Comparison of ENCODE assay signal across 1 cellular context in the genomic region with DNA sequence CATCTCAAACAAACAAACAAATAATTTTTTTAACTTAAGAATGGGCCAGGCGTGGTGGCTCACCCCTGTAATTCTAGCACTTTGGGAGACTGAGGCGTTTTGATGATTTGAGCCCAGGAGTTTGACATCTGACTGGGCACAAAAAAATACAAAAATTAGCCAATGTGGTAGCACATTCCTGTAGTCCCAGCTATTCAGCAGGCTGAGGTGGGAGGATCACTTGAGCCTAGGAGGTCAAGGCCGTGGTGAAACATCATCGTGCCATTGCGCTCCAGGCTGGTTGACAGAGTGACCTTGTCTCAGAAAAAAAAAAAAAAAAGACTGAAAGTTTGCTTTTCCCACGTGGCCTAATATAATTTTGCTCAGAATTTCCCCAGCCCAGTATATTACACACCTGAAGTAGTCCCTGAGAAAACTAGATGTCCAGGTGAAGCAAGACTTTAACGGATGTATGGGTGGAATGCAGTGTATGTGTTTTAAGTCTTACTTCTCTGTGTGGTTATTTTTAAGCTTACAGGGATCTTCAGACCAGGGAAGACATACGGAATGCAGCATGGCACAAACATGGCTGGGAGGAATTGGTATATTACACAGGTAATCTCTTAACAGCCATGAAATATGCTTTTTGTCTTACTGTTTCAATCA.
TF ChIP-seq lines count a peak whose summit lies in the region.

No MANE protein-coding gene starts in this region.

TF ChIP-seq in HepG2, 621 proteins besides CTCF, POLR2A, EP300 and RAD21 (continued from another document and continues in another):
- TF ChIP-seq, protein P1, sequence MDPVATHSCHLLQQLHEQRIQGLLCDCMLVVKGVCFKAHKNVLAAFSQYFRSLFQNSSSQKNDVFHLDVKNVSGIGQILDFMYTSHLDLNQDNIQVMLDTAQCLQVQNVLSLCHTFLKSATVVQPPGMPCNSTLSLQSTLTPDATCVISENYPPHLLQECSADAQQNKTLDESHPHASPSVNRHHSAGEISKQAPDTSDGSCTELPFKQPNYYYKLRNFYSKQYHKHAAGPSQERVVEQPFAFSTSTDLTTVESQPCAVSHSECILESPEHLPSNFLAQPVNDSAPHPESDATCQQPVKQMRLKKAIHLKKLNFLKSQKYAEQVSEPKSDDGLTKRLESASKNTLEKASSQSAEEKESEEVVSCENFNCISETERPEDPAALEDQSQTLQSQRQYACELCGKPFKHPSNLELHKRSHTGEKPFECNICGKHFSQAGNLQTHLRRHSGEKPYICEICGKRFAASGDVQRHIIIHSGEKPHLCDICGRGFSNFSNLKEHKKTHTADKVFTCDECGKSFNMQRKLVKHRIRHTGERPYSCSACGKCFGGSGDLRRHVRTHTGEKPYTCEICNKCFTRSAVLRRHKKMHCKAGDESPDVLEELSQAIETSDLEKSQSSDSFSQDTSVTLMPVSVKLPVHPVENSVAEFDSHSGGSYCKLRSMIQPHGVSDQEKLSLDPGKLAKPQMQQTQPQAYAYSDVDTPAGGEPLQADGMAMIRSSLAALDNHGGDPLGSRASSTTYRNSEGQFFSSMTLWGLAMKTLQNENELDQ (CRISPR knock-in tag; IDR thresholded peaks at IDR 0.05; ENCODE audit: borderline replicate concordance): no peak
- TF ChIP-seq ZNF75D (CRISPR knock-in tag; IDR thresholded peaks at IDR 0.05; ENCODE audit: borderline replicate concordance): no peak
- TF ChIP-seq HOXA3 (CRISPR knock-in tag; IDR thresholded peaks at IDR 0.05): peak; percentile 74; the same call in 1 of the 2 replicates
- TF ChIP-seq GPN1 (CRISPR knock-in tag; IDR thresholded peaks at IDR 0.05; ENCODE audit: borderline replicate concordance): no peak
- TF ChIP-seq SMAD3 (CRISPR knock-in tag; IDR thresholded peaks at IDR 0.05): 0 out of 2 replicates have a peak, but pooled peaks have one; percentile 40
- no peak for TF ChIP-seq ETV6 (CRISPR knock-in tag; conservative IDR thresholded peaks at IDR 0.05)
- TF ChIP-seq ZMAT3 (CRISPR knock-in tag; conservative IDR thresholded peaks at IDR 0.05): 0 out of 2 replicates have a peak, but pooled peaks have one; percentile 64
- peak; percentile 83 for TF ChIP-seq HDAC1 (CRISPR knock-in tag; IDR thresholded peaks at IDR 0.05)
- no peak; the same call in 1 of the 2 replicates for TF ChIP-seq ZNF124 (CRISPR knock-in tag; IDR thresholded peaks at IDR 0.05)
- no peak for TF ChIP-seq ZBTB3 (CRISPR knock-in tag; IDR thresholded peaks at IDR 0.05; ENCODE audit: borderline replicate concordance, low read depth)
- no peak for TF ChIP-seq ATM (IDR thresholded peaks at IDR 0.05; ENCODE audit: borderline replicate concordance)
- peak; percentile 69 for TF ChIP-seq CEBPG (CRISPR knock-in tag; IDR thresholded peaks at IDR 0.05)
- no peak for TF ChIP-seq CBX2 (IDR thresholded peaks at IDR 0.05; ENCODE audit: low read depth, low read length)
- TF ChIP-seq CBX2 (CRISPR knock-in tag; IDR thresholded peaks at IDR 0.05; ENCODE audit: low read depth): no peak
- no peak for TF ChIP-seq MAZ (IDR thresholded peaks at IDR 0.05; ENCODE audit: borderline replicate concordance, low read depth, low read length)
- TF ChIP-seq MAZ (CRISPR knock-in tag; IDR thresholded peaks at IDR 0.05; ENCODE audit: low read depth): 0 out of 2 replicates have a peak, but pooled peaks have one; percentile 39
- TF ChIP-seq FOXM1 (CRISPR knock-in tag; IDR thresholded peaks at IDR 0.05): no peak
- TF ChIP-seq MED8 (CRISPR knock-in tag; IDR thresholded peaks at IDR 0.05; ENCODE audit: insufficient replicate concordance): no peak
- TF ChIP-seq MED1 (CRISPR knock-in tag; IDR thresholded peaks at IDR 0.05): peak; percentile 74; the same call in 1 of the 2 replicates
- no peak for TF ChIP-seq JDP2 (CRISPR knock-in tag; IDR thresholded peaks at IDR 0.05; ENCODE audit: borderline replicate concordance)
- peak; percentile 82; the same call in 1 of the 2 replicates for TF ChIP-seq ZNF264 (CRISPR knock-in tag; IDR thresholded peaks at IDR 0.05)
- no peak for TF ChIP-seq ZNF713 (CRISPR knock-in tag; IDR thresholded peaks at IDR 0.05)
- no peak for TF ChIP-seq KDM1A (CRISPR knock-in tag; IDR thresholded peaks at IDR 0.05)
- no peak for TF ChIP-seq ZNF780A (CRISPR knock-in tag; IDR thresholded peaks at IDR 0.05)
- no peak for TF ChIP-seq RNF2 (conservative IDR thresholded peaks at IDR 0.05; ENCODE audit: low read depth)
- no peak for TF ChIP-seq GABPA (IDR thresholded peaks at IDR 0.05; ENCODE audit: low read depth, low read length)
- TF ChIP-seq GABPA (CRISPR knock-in tag; IDR thresholded peaks at IDR 0.05; ENCODE audit: low read depth): peak; percentile 33; the same call in 1 of the 2 replicates
- TF ChIP-seq, protein P2, sequence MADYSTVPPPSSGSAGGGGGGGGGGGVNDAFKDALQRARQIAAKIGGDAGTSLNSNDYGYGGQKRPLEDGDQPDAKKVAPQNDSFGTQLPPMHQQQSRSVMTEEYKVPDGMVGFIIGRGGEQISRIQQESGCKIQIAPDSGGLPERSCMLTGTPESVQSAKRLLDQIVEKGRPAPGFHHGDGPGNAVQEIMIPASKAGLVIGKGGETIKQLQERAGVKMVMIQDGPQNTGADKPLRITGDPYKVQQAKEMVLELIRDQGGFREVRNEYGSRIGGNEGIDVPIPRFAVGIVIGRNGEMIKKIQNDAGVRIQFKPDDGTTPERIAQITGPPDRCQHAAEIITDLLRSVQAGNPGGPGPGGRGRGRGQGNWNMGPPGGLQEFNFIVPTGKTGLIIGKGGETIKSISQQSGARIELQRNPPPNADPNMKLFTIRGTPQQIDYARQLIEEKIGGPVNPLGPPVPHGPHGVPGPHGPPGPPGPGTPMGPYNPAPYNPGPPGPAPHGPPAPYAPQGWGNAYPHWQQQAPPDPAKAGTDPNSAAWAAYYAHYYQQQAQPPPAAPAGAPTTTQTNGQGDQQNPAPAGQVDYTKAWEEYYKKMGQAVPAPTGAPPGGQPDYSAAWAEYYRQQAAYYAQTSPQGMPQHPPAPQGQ (CRISPR knock-in tag; IDR thresholded peaks at IDR 0.05; ENCODE audit: borderline replicate concordance): no peak
- TF ChIP-seq, protein P3, sequence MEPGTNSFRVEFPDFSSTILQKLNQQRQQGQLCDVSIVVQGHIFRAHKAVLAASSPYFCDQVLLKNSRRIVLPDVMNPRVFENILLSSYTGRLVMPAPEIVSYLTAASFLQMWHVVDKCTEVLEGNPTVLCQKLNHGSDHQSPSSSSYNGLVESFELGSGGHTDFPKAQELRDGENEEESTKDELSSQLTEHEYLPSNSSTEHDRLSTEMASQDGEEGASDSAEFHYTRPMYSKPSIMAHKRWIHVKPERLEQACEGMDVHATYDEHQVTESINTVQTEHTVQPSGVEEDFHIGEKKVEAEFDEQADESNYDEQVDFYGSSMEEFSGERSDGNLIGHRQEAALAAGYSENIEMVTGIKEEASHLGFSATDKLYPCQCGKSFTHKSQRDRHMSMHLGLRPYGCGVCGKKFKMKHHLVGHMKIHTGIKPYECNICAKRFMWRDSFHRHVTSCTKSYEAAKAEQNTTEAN (CRISPR knock-in tag; conservative IDR thresholded peaks at IDR 0.05): no peak
- TF ChIP-seq NCOA2 (CRISPR knock-in tag; IDR thresholded peaks at IDR 0.05): peak; percentile 72; the same call in 1 of the 2 replicates
- 0 out of 2 replicates have a peak, but pooled peaks have one; percentile 35 for TF ChIP-seq ARNTL (CRISPR knock-in tag; IDR thresholded peaks at IDR 0.05)
- TF ChIP-seq ADNP (CRISPR knock-in tag; IDR thresholded peaks at IDR 0.05): no peak
- no peak for TF ChIP-seq HHEX (CRISPR knock-in tag; IDR thresholded peaks at IDR 0.05)
- TF ChIP-seq ZNF224 (CRISPR knock-in tag; IDR thresholded peaks at IDR 0.05): no peak
- no peak for TF ChIP-seq ZSCAN25 (CRISPR knock-in tag; IDR thresholded peaks at IDR 0.05)
- TF ChIP-seq, protein P4, sequence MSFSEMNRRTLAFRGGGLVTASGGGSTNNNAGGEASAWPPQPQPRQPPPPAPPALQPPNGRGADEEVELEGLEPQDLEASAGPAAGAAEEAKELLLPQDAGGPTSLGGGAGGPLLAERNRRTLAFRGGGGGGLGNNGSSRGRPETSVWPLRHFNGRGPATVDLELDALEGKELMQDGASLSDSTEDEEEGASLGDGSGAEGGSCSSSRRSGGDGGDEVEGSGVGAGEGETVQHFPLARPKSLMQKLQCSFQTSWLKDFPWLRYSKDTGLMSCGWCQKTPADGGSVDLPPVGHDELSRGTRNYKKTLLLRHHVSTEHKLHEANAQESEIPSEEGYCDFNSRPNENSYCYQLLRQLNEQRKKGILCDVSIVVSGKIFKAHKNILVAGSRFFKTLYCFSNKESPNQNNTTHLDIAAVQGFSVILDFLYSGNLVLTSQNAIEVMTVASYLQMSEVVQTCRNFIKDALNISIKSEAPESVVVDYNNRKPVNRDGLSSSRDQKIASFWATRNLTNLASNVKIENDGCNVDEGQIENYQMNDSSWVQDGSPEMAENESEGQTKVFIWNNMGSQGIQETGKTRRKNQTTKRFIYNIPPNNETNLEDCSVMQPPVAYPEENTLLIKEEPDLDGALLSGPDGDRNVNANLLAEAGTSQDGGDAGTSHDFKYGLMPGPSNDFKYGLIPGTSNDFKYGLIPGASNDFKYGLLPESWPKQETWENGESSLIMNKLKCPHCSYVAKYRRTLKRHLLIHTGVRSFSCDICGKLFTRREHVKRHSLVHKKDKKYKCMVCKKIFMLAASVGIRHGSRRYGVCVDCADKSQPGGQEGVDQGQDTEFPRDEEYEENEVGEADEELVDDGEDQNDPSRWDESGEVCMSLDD (CRISPR knock-in tag; IDR thresholded peaks at IDR 0.05; ENCODE audit: borderline replicate concordance): no peak
- TF ChIP-seq MTA1 (CRISPR knock-in tag; IDR thresholded peaks at IDR 0.05; ENCODE audit: borderline replicate concordance): no peak
- TF ChIP-seq ELF3 (CRISPR knock-in tag; IDR thresholded peaks at IDR 0.05): no peak; the same call in 1 of the 2 replicates
- no peak for TF ChIP-seq ZNF337 (CRISPR knock-in tag; IDR thresholded peaks at IDR 0.05; ENCODE audit: borderline replicate concordance, low read depth)
- TF ChIP-seq SIX4 (CRISPR knock-in tag; IDR thresholded peaks at IDR 0.05): no peak
- no peak for TF ChIP-seq GATA4 (IDR thresholded peaks at IDR 0.05; ENCODE audit: borderline replicate concordance, low read depth)
- no peak for TF ChIP-seq MAFF (IDR thresholded peaks at IDR 0.05; ENCODE audit: low read depth, low read length)
- no peak for TF ChIP-seq CC2D1A (CRISPR knock-in tag; IDR thresholded peaks at IDR 0.05)
- TF ChIP-seq ZNF879 (CRISPR knock-in tag; IDR thresholded peaks at IDR 0.05): no peak
- TF ChIP-seq SMAD9 (CRISPR knock-in tag; IDR thresholded peaks at IDR 0.05): no peak
- TF ChIP-seq SP2 (CRISPR knock-in tag; IDR thresholded peaks at IDR 0.05): no peak
- TF ChIP-seq, protein P5, sequence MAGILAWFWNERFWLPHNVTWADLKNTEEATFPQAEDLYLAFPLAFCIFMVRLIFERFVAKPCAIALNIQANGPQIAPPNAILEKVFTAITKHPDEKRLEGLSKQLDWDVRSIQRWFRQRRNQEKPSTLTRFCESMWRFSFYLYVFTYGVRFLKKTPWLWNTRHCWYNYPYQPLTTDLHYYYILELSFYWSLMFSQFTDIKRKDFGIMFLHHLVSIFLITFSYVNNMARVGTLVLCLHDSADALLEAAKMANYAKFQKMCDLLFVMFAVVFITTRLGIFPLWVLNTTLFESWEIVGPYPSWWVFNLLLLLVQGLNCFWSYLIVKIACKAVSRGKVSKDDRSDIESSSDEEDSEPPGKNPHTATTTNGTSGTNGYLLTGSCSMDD (CRISPR knock-in tag; IDR thresholded peaks at IDR 0.05): no peak
- TF ChIP-seq, protein P6, sequence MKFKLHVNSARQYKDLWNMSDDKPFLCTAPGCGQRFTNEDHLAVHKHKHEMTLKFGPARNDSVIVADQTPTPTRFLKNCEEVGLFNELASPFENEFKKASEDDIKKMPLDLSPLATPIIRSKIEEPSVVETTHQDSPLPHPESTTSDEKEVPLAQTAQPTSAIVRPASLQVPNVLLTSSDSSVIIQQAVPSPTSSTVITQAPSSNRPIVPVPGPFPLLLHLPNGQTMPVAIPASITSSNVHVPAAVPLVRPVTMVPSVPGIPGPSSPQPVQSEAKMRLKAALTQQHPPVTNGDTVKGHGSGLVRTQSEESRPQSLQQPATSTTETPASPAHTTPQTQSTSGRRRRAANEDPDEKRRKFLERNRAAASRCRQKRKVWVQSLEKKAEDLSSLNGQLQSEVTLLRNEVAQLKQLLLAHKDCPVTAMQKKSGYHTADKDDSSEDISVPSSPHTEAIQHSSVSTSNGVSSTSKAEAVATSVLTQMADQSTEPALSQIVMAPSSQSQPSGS (CRISPR knock-in tag; IDR thresholded peaks at IDR 0.05): 0 out of 2 replicates have a peak, but pooled peaks have one; percentile 35
- TF ChIP-seq ZNF430 (CRISPR knock-in tag; IDR thresholded peaks at IDR 0.05): 0 out of 2 replicates have a peak, but pooled peaks have one; percentile 28
- TF ChIP-seq ZNF792 (CRISPR knock-in tag; IDR thresholded peaks at IDR 0.05): no peak
- TF ChIP-seq SSRP1 (CRISPR knock-in tag; IDR thresholded peaks at IDR 0.05): no peak
- peak; percentile 36; the same call in 1 of the 2 replicates for TF ChIP-seq ZFP1 (CRISPR knock-in tag; IDR thresholded peaks at IDR 0.05)
- TF ChIP-seq TOPORS (CRISPR knock-in tag; IDR thresholded peaks at IDR 0.05): no peak
- TF ChIP-seq, protein P7, sequence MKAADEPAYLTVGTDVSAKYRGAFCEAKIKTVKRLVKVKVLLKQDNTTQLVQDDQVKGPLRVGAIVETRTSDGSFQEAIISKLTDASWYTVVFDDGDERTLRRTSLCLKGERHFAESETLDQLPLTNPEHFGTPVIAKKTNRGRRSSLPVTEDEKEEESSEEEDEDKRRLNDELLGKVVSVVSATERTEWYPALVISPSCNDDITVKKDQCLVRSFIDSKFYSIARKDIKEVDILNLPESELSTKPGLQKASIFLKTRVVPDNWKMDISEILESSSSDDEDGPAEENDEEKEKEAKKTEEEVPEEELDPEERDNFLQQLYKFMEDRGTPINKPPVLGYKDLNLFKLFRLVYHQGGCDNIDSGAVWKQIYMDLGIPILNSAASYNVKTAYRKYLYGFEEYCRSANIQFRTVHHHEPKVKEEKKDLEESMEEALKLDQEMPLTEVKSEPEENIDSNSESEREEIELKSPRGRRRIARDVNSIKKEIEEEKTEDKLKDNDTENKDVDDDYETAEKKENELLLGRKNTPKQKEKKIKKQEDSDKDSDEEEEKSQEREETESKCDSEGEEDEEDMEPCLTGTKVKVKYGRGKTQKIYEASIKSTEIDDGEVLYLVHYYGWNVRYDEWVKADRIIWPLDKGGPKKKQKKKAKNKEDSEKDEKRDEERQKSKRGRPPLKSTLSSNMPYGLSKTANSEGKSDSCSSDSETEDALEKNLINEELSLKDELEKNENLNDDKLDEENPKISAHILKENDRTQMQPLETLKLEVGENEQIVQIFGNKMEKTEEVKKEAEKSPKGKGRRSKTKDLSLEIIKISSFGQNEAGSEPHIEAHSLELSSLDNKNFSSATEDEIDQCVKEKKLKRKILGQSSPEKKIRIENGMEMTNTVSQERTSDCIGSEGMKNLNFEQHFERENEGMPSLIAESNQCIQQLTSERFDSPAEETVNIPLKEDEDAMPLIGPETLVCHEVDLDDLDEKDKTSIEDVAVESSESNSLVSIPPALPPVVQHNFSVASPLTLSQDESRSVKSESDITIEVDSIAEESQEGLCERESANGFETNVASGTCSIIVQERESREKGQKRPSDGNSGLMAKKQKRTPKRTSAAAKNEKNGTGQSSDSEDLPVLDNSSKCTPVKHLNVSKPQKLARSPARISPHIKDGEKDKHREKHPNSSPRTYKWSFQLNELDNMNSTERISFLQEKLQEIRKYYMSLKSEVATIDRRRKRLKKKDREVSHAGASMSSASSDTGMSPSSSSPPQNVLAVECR (CRISPR knock-in tag; IDR thresholded peaks at IDR 0.05; ENCODE audit: borderline replicate concordance): peak; percentile 66; the same call in 1 of the 2 replicates
